Comparison of ENCODE assay signal across 12 cellular contexts in genomic region chr14:61564623-61565091, GRCh38.
DNase-seq lines count a peak whose midpoint lies in the region; ATAC-seq and TF ChIP-seq lines count a peak whose summit lies in the region.
"Had no signal": no experiment of that assay in that cellular context is flagged by ENCODE, and none has a peak within 500 bp of the region (broad histone marks: within the 10 kb centered on the region; RNA-seq: fewer than 3 reads in every experiment).

No MANE protein-coding gene starts in this region.

- peak overlapping the region; percentile 90 for H3K27ac Mint-ChIP-seq in progenitor cell of endocrine pancreas

- ATAC-seq in HG03135 (IDR thresholded peaks at IDR 0.05; ENCODE audit: unreplicated experiment) (no peak), HG03139 (IDR thresholded peaks at IDR 0.05; ENCODE audit: unreplicated experiment) (no peak)
- ATAC-seq: GM12878; naive thymus-derived CD8-positive, alpha-beta T cell had no signal

- H3K36me3 Mint-ChIP-seq in progenitor cell of endocrine pancreas (ENCODE audit: insufficient read depth) = no peaks in the 10 kb centered on the region
- H3K36me3 Mint-ChIP-seq: naive thymus-derived CD8-positive, alpha-beta T cell had no signal

- H3K27me3 ChIP-seq in OCI-LY1 (ENCODE audit: insufficient read depth, low read length) = no peaks in the 10 kb centered on the region

- H3K4me1 ChIP-seq in OCI-LY1 (ENCODE audit: insufficient read depth, low read length, severe bottlenecking) = peaks cover 44% of the 10 kb centered on the region

- H3K36me3 ChIP-seq in OCI-LY1 (ENCODE audit: insufficient read depth, low read length) = no peaks in the 10 kb centered on the region

- no peak overlapping the region for H2AFZ ChIP-seq in OCI-LY1 (ENCODE audit: low read length)

- peaks cover 7% of the 10 kb centered on the region for H3K27me3 Mint-ChIP-seq in progenitor cell of endocrine pancreas
- H3K27me3 Mint-ChIP-seq: naive thymus-derived CD8-positive, alpha-beta T cell had no signal

- TF ChIP-seq CTCF in OCI-LY1 (IDR thresholded peaks at IDR 0.05; ENCODE audit: low read length) = no peak
- TF ChIP-seq CTCF in epithelial cell of esophagus (IDR thresholded peaks at IDR 0.05; ENCODE audit: insufficient read depth, low read depth, low read length, missing control alignments) = no peak
- TF ChIP-seq CTCF in progenitor cell of endocrine pancreas (IDR thresholded peaks at IDR 0.05; ENCODE audit: unreplicated experiment) = no peak

- no peaks in the 10 kb centered on the region for H3K79me2 ChIP-seq in OCI-LY1 (ENCODE audit: insufficient read depth, low read length)

- DNase-seq in EL (peak; percentile 99), epithelial cell of esophagus (ENCODE audit: low read depth) (peak; percentile 97), progenitor cell of endocrine pancreas (ENCODE audit: low spot score, unreplicated experiment) (no peak), NCI-H2196 treated with DMSO at 0.1 percent for 48 hours (lab: John Stamatoyannopoulos, UW; ENCODE audit: unreplicated experiment) (no peak), NCI-H128 (lab: John Stamatoyannopoulos, UW; ENCODE audit: unreplicated experiment) (no peak)
- DNase-seq: naive thymus-derived CD8-positive, alpha-beta T cell; NCI-H2107; stimulated activated CD8-positive, alpha-beta memory T cell treated with anti-CD3 and anti-CD28 coated beads, Interleukin-4, amount 100 ng/mL, for 48 hours had no signal

- H4K20me1 ChIP-seq in OCI-LY1 (ENCODE audit: insufficient read depth, low read length) = no peaks in the 10 kb centered on the region

- H3K4me2 ChIP-seq in OCI-LY1 (ENCODE audit: low read length) = no peak overlapping the region

- no peaks in the 10 kb centered on the region for H3F3A ChIP-seq in OCI-LY1 (ENCODE audit: insufficient read depth, low read length)

- no peaks in the 10 kb centered on the region for H3K9me2 ChIP-seq in OCI-LY1 (ENCODE audit: low read depth, low read length)

- no peak overlapping the region for H3K4me3 ChIP-seq in OCI-LY1 (ENCODE audit: low read depth, low read length, poor library complexity, severe bottlenecking)
- H3K4me3 ChIP-seq in epithelial cell of esophagus (ENCODE audit: low read length) = no peak overlapping the region
- H3K4me3 ChIP-seq: GM12878 had no signal

- H3K4me3 Mint-ChIP-seq in progenitor cell of endocrine pancreas (ENCODE audit: low read depth) = no peak overlapping the region

- no peaks in the 10 kb centered on the region for H3K9me3 ChIP-seq in OCI-LY1 (ENCODE audit: low read length)

- H3K27ac ChIP-seq in OCI-LY1 (ENCODE audit: low read depth, low read length, poor library complexity, severe bottlenecking) = peak overlapping the region; percentile 12

- peaks cover 38% of the 10 kb centered on the region for H3K4me1 Mint-ChIP-seq in progenitor cell of endocrine pancreas (ENCODE audit: low read depth)

- no peaks in the 10 kb centered on the region for H3K9me3 Mint-ChIP-seq in progenitor cell of endocrine pancreas (ENCODE audit: low read depth)
- H3K9me3 Mint-ChIP-seq: naive thymus-derived CD8-positive, alpha-beta T cell had no signal

- H3K9ac ChIP-seq in OCI-LY1 (ENCODE audit: low read length) = no peak overlapping the region; the same call in 1 of the 2 replicates

Comparison
In these comparisons a context has a peak if more than half of its experiments do, and no peak if none do; other contexts are left out.
1. DNase-seq: peak in EL (single experiment) and epithelial cell of esophagus (single experiment); none in progenitor cell of endocrine pancreas (single experiment), NCI-H2196 treated with DMSO at 0.1 percent for 48 hours (single experiment) and NCI-H128 (single experiment).